In the genomic region with DNA sequence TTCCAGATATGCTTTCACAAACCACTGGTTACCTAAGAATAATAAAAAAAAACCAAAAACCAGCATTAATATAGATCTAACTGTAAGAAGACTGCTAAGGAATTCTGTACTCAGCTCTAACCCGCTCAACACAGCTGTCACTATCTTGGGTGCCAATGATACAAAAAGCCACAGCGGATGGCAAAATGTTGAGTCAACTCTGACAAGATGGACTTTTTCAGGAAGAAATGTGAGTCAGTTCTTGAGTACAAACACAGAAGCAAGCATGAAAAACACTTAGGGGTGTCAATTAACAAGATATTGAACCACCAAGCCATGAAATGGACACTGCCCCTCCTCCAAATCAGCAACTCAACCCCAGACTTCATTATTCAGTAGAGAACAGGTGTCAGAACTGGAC, we compare ENCODE assay signal across 33 cellular contexts. TPM values are rescaled to one million over a fixed set of nuclear protein-coding genes. Genes with fewer than 3 reads are reported as not detected.
A peak's percentile ranks its signal among the peaks of the same experiment; 100 is the strongest.
DNase-seq lines count a peak whose midpoint lies in the region; ATAC-seq and TF ChIP-seq lines count a peak whose summit lies in the region.
"Had no signal": no experiment of that assay in that cellular context is flagged by ENCODE, and none has a peak within 500 bp of the region (broad histone marks: within the 10 kb centered on the region; RNA-seq: fewer than 3 reads in every experiment).

No MANE protein-coding gene starts in this region.

- TF ChIP-seq POLR2A in IMR-90 (IDR thresholded peaks at IDR 0.05; ENCODE audit: low read depth, low read length) = no peak

- no peak overlapping the region for H2AK9ac ChIP-seq in IMR-90 (replicated peaks; ENCODE audit: low read depth, low read length, poor library complexity)

- no peaks in the 10 kb centered on the region for H3K36me3 ChIP-seq in IMR-90 (ENCODE audit: control insufficient read depth, insufficient read depth, low read length)
- H3K36me3 ChIP-seq: BLaER1 treated with 17β-estradiol and CSF1 and Interleukin-3, amounts not matched to agents 10 nM and 100 nM; lower lobe of right lung; pancreas; Peyer's patch; suprapubic skin had no signal

- H3K9me1 ChIP-seq in IMR-90 (ENCODE audit: insufficient read depth, low read length) = 0 out of 2 replicates have a peak, but pooled peaks cover 5% of the 10 kb centered on the region

- WGBS in IMR-90 (ENCODE audit: extremely low coverage in 2 of 2, insufficient read length in 1 of 2), 2 experiments = no CpG with 5 or more reads among the region's 2 CpGs

- H2BK120ac ChIP-seq in IMR-90 (ENCODE audit: low read depth, low read length) = no peak overlapping the region

- no peak overlapping the region for H3K27ac Mint-ChIP-seq in endothelial cell (ENCODE audit: unreplicated experiment)
- H3K27ac Mint-ChIP-seq: activated CD4-positive, alpha-beta T cell treated with anti-CD3 and anti-CD28 coated beads for 36 hours; activated naive CD8-positive, alpha-beta T cell; activated T-helper 2 cell treated with anti-CD3 and anti-CD28 coated beads, Interferon-gamma antibody, Interleukin-2, Interleukin-4, amounts not matched to agents 10 μg/mL and 5 μg/mL and 100 μg/mL, durations not matched to agents 14 hours and 24 hours and 36 hours; natural killer cell treated with Interleukin-12 subunit alpha and Interleukin-12 subunit beta and Interleukin-15 and Interleukin-18, amount 100 ng/mL, for 72 hours had no signal

- no peak overlapping the region for H2BK5ac ChIP-seq in IMR-90 (ENCODE audit: low read depth, low read length, poor library complexity, severe bottlenecking)

- H3K79me1 ChIP-seq in IMR-90 (ENCODE audit: low read depth in 1 of 2, low read length in 2 of 2) = peaks cover 0 to 6% of the 10 kb centered on the region in 2 experiments; a peak in 1 of 4 replicates

- CTCF ChIA-PET in IMR-90 (lab: Yijun Ruan, JAX) = no interaction called here

- H4K5ac ChIP-seq in IMR-90 (ENCODE audit: low read depth, low read length) = 0 out of 2 replicates have a peak overlapping the region, but pooled peaks have one; percentile 33

- H3K4me1 Mint-ChIP-seq in endothelial cell (ENCODE audit: unreplicated experiment) = peaks cover 23% of the 10 kb centered on the region
- H3K4me1 Mint-ChIP-seq: activated CD4-positive, alpha-beta T cell treated with anti-CD3 and anti-CD28 coated beads for 36 hours had no signal

- intact Hi-C loops in IMR-90 (cut with micrococcal nuclease) = no loop called here

- TF ChIP-seq CTCF in IMR-90 (conservative IDR thresholded peaks at IDR 0.05; ENCODE audit: low read depth, low read length) (no peak), endothelial cell (IDR thresholded peaks at IDR 0.05; ENCODE audit: unreplicated experiment) (no peak)

- H3K4me3 Mint-ChIP-seq in endothelial cell (ENCODE audit: unreplicated experiment) = no peak overlapping the region
- H3K4me3 Mint-ChIP-seq: activated CD4-positive, alpha-beta T cell treated with anti-CD3 and anti-CD28 coated beads for 36 hours; activated naive CD8-positive, alpha-beta T cell; natural killer cell treated with Interleukin-12 subunit alpha and Interleukin-12 subunit beta and Interleukin-15 and Interleukin-18, amount 100 ng/mL, for 72 hours had no signal

- H2BK15ac ChIP-seq in IMR-90 (ENCODE audit: low read depth, low read length) = peak overlapping the region; percentile 88; the same call in 1 of the 3 replicates

- peak overlapping the region; percentile 68; the same call in 1 of the 2 replicates for H3K18ac ChIP-seq in IMR-90 (ENCODE audit: low read depth, low read length)

- in situ Hi-C loops in IMR-90 (cut with MboI; ENCODE audit: low sequenced_read_pairs) = no loop called here

- H2BK20ac ChIP-seq in IMR-90 (ENCODE audit: low read depth, low read length) = peak overlapping the region; percentile 13; the same call in 1 of the 2 replicates

- H3K23ac ChIP-seq in IMR-90 (ENCODE audit: low read depth, low read length) = 0 out of 2 replicates have a peak overlapping the region, but pooled peaks have one; percentile 52

- dilution Hi-C loops in IMR-90 (cut with HindIII; ENCODE audit: low sequenced_read_pairs, unreplicated experiment) = no loop called here

- ATAC-seq in IMR-90 (ENCODE audit: low read depth) = no peak
- ATAC-seq in HG02885 (IDR thresholded peaks at IDR 0.05; ENCODE audit: poor library complexity, unreplicated experiment) = no peak
- ATAC-seq: activated CD4-positive, alpha-beta T cell treated with anti-CD3 and anti-CD28 coated beads for 36 hours; esophagus mucosa; HCT116; lower lobe of right lung; natural killer cell treated with Interleukin-12 subunit alpha and Interleukin-12 subunit beta and Interleukin-15 and Interleukin-18, amount 100 ng/mL, for 72 hours; pancreas had no signal

- H3K4me1 ChIP-seq in IMR-90 (ENCODE audit: control insufficient read depth, insufficient read depth, low read length) = peaks cover 8% of the 10 kb centered on the region
- H3K4me1 ChIP-seq: lower lobe of right lung, pancreas, Peyer's patch, suprapubic skin had no signal

- no peaks in the 10 kb centered on the region for H3K36me3 Mint-ChIP-seq in endothelial cell (ENCODE audit: low read depth, unreplicated experiment)
- H3K36me3 Mint-ChIP-seq: activated naive CD8-positive, alpha-beta T cell; natural killer cell treated with Interleukin-12 subunit alpha and Interleukin-12 subunit beta and Interleukin-15 and Interleukin-18, amount 100 ng/mL, for 72 hours had no signal

- H3K9me3 ChIP-seq in IMR-90 (ENCODE audit: control insufficient read depth, insufficient read depth, low read length) = no peaks in the 10 kb centered on the region
- H3K9me3 ChIP-seq: BLaER1 treated with 17β-estradiol and CSF1 and Interleukin-3, amounts not matched to agents 10 nM and 100 nM; lower lobe of right lung; pancreas; Peyer's patch; suprapubic skin had no signal

- H3K4me3 ChIP-seq in IMR-90 (ENCODE audit: insufficient read depth, low read depth, low read length) = no peak overlapping the region
- H3K4me3 ChIP-seq: BLaER1 treated with 17β-estradiol and CSF1 and Interleukin-3, amounts not matched to agents 10 nM and 100 nM; lower lobe of right lung; pancreas; Peyer's patch; skin epidermis; suprapubic skin had no signal

- H4K8ac ChIP-seq in IMR-90 (ENCODE audit: low read depth in 2 of 2, low read length in 2 of 2) = 0 out of 4 replicates have a peak overlapping the region, but pooled peaks of 1 of the 2 experiments have one; percentile 55

- no peak overlapping the region; the same call in 1 of the 2 replicates for H4K91ac ChIP-seq in IMR-90 (ENCODE audit: insufficient read depth, low read depth, low read length)

- BruUV-seq in IMR-90 (replicated peaks; lab: Mats Ljungman, UMichigan) = no TSS peak

- H3K9ac ChIP-seq in IMR-90 (ENCODE audit: low read depth, low read length) = no peak overlapping the region
- H3K9ac ChIP-seq: BLaER1 treated with 17β-estradiol and CSF1 and Interleukin-3, amounts not matched to agents 10 nM and 100 nM had no signal

- 0 out of 2 replicates have a peak overlapping the region, but pooled peaks have one; percentile 65 for H3K14ac ChIP-seq in IMR-90 (replicated peaks; ENCODE audit: low read depth, low read length)

- H3K27me3 ChIP-seq in IMR-90 (ENCODE audit: control insufficient read depth, insufficient read depth, low read length) = no peaks in the 10 kb centered on the region
- H3K27me3 ChIP-seq: BLaER1 treated with 17β-estradiol and CSF1 and Interleukin-3, amounts not matched to agents 10 nM and 100 nM; pancreas; Peyer's patch; suprapubic skin had no signal

- H3K4me2 ChIP-seq in IMR-90 (ENCODE audit: low read depth, low read length) = no peak overlapping the region
- H3K4me2 ChIP-seq: BLaER1 treated with 17β-estradiol and CSF1 and Interleukin-3, amounts not matched to agents 10 nM and 100 nM had no signal

- H3K27ac ChIP-seq in IMR-90 (ENCODE audit: insufficient read depth, low read length) = no peak overlapping the region
- H3K27ac ChIP-seq: BLaER1 treated with 17β-estradiol and CSF1 and Interleukin-3, amounts not matched to agents 10 nM and 100 nM; lower lobe of right lung; pancreas; Peyer's patch; skin epidermis; suprapubic skin had no signal

- H4K20me1 ChIP-seq in IMR-90 (ENCODE audit: insufficient read depth, low read length) = no peaks in the 10 kb centered on the region
- H4K20me1 ChIP-seq: BLaER1 treated with 17β-estradiol and CSF1 and Interleukin-3, amounts not matched to agents 10 nM and 100 nM had no signal

- H3K27me3 Mint-ChIP-seq in endothelial cell (ENCODE audit: unreplicated experiment) = no peaks in the 10 kb centered on the region
- H3K27me3 Mint-ChIP-seq: activated naive CD8-positive, alpha-beta T cell; natural killer cell treated with Interleukin-12 subunit alpha and Interleukin-12 subunit beta and Interleukin-15 and Interleukin-18, amount 100 ng/mL, for 72 hours had no signal

- no peak overlapping the region for H3K56ac ChIP-seq in IMR-90 (ENCODE audit: extremely low read depth, insufficient read depth, low read length)

- H2AFZ ChIP-seq in IMR-90 (replicated peaks; ENCODE audit: low read length, poor library complexity) = no peak overlapping the region

- DNase-seq in IMR-90 (no peak), RKO (ENCODE audit: low spot score) (peak; percentile 37), fibroblast of peridontal ligament (ENCODE audit: extremely low read depth) (peak; percentile 49), non-pigmented ciliary epithelial cell (ENCODE audit: low read depth) (peak; percentile 77), endothelial cell (ENCODE audit: low spot score) (no peak), NCI-H748 (lab: John Stamatoyannopoulos, UW; ENCODE audit: unreplicated experiment) (no peak)
- no peak for DNase-seq in activated effector memory CD4-positive, alpha-beta T cell treated with anti-CD3 and anti-CD28 coated beads, Interleukin-2, amount 50 U/mL, for 16 hours
- DNase-seq: activated CD4-positive, alpha-beta T cell treated with anti-CD3 and anti-CD28 coated beads for 36 hours; aorta; caudate nucleus; cortex of kidney; DMS53; head of caudate nucleus; lower lobe of right lung; NCI-H1092 treated with DMSO at 0.1 percent for 48 hours; NCI-H1930; NCI-H2227 treated with DMSO at 0.1 percent for 48 hours; NCI-H69; pancreas; Peyer's patch; retina; SIG-M5; stimulated activated naive CD4-positive, alpha-beta T cell had no signal

- POLR2A ChIA-PET in IMR-90 (lab: Charles Lee; ENCODE audit: unreplicated experiment) = no interaction called here

- no peak for TF ChIP-seq RAD21 in IMR-90 (IDR thresholded peaks at IDR 0.05; ENCODE audit: low read length)

- H2AK5ac ChIP-seq in IMR-90 (ENCODE audit: low read depth, low read length) = no peak overlapping the region

- H3K9me3 Mint-ChIP-seq in endothelial cell (ENCODE audit: unreplicated experiment) = no peaks in the 10 kb centered on the region
- H3K9me3 Mint-ChIP-seq: activated T-helper 2 cell treated with anti-CD3 and anti-CD28 coated beads, Interferon-gamma antibody, Interleukin-2, Interleukin-4, amounts not matched to agents 10 μg/mL and 5 μg/mL and 100 μg/mL, durations not matched to agents 14 hours and 24 hours and 36 hours; natural killer cell treated with Interleukin-12 subunit alpha and Interleukin-12 subunit beta and Interleukin-15 and Interleukin-18, amount 100 ng/mL, for 72 hours had no signal

- peak overlapping the region; percentile 53; the same call in 1 of the 2 replicates for H3K4ac ChIP-seq in IMR-90 (ENCODE audit: low read depth, low read length)

RNA-seq across cellular contexts. Expression of gene CTTNBP2, which starts 55.0 kb away (rescaled TPM):
- total RNA-seq in IMR-90 (2012; rRNA removed) (11.3 and 11.4 TPM in 2 replicates), endothelial cell (ENCODE audit: unreplicated experiment) (24.4 TPM)
- polyA plus RNA-seq in IMR-90 (2012; rRNA removed) = 6.6 and 7.1 TPM in 2 replicates
- polyA plus RNA-seq in IMR-90 (2012; cell fraction: cytosol; rRNA removed) = 1.9 and 3.6 TPM in 2 replicates
- polyA plus RNA-seq in IMR-90 (2012; cell fraction: nucleus; rRNA removed; ENCODE audit: low replicate concordance) = 6.9 and 28.6 TPM in 2 replicates
- total RNA-seq: activated CD4-positive, alpha-beta T cell treated with anti-CD3 and anti-CD28 coated beads for 36 hours; activated T-helper 2 cell treated with anti-CD3 and anti-CD28 coated beads, Interferon-gamma antibody, Interleukin-2, Interleukin-4, amounts not matched to agents 10 μg/mL and 5 μg/mL and 100 μg/mL, durations not matched to agents 14 hours and 24 hours and 36 hours; T-helper 2 cell treated with Interferon-gamma antibody and Interleukin-4, amounts not matched to agents 100 ng/mL and 5 ng/mL, for 36 hours had no signal

Comparison
In these comparisons a context has a peak if more than half of its experiments do, and no peak if none do; other contexts are left out.
1. DNase-seq: peak in RKO (single experiment), fibroblast of peridontal ligament (single experiment) and non-pigmented ciliary epithelial cell (single experiment); none in IMR-90 (single experiment), endothelial cell (single experiment), NCI-H748 (single experiment) and activated effector memory CD4-positive, alpha-beta T cell treated with anti-CD3 and anti-CD28 coated beads, Interleukin-2, amount 50 U/mL, for 16 hours (single experiment).